11 cellular contexts compared by ENCODE assay signal in the genomic region with DNA sequence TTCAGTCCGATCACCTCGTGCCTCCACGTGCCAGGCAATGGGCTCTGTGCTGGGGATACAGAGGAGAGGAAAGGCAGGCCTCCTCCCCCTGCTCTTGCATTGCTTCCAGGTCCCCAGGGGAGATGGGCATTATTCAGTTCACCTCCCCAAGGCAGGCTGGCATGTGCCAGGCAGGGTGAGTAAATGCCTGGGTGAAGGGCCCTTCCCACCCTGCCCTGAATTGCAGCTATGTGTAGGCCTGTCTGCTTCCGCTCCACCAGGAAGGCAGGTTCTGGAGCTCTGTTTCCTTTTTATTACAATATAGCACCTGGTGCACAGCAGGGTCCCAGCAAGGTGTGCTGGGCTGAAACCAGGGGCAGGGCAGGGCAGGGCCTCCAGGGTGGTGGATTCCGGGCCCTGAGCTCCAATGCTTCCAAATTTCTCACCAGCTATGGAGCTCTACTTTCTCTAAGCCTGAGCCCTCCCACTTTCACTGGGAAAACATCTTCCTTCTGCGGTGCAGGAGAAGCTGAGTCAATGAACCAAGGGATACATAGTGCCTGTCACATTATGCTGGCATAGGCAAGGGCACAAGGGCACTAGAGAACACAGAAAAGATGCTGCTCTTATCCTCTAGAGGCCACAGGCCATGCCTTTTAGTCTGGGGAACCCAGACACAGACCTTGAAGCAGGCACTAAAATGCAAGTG. TPM values are rescaled to one million over a fixed set of nuclear protein-coding genes. Genes with fewer than 3 reads are reported as not detected.
DNase-seq lines count a peak whose midpoint lies in the region; ATAC-seq and TF ChIP-seq lines count a peak whose summit lies in the region.
"Had no signal": no experiment of that assay in that cellular context is flagged by ENCODE, and none has a peak within 500 bp of the region (broad histone marks: within the 10 kb centered on the region; RNA-seq: fewer than 3 reads in every experiment).

No MANE protein-coding gene starts in this region.

- H3K4me1 ChIP-seq in ACC112 (ENCODE audit: control insufficient read depth, insufficient read depth, low read length, unreplicated experiment) (peaks cover 61% of the 10 kb centered on the region), neuronal stem cell (ENCODE audit: control insufficient read depth in 2 of 2, insufficient read depth in 1 of 2, low read depth in 1 of 2, low read length in 2 of 2) (peaks cover 31 to 37% of the 10 kb centered on the region in 2 donors)

- H2AK5ac ChIP-seq in neuronal stem cell (ENCODE audit: low read depth, low read length), result peak overlapping the region; percentile 42

- H3K79me1 ChIP-seq in neuronal stem cell (ENCODE audit: low read depth, low read length), result no peaks in the 10 kb centered on the region

- no peaks in the 10 kb centered on the region for H3K27me3 ChIP-seq in ACC112 (ENCODE audit: insufficient read depth, low read length)
- no peaks in the 10 kb centered on the region for H3K27me3 ChIP-seq in MG63
- H3K27me3 ChIP-seq in dorsolateral prefrontal cortex, result no peaks in the 10 kb centered on the region
- H3K27me3 ChIP-seq in neuronal stem cell (ENCODE audit: control insufficient read depth in 3 of 3, insufficient read depth in 3 of 3, low read depth in 1 of 3, low read length in 3 of 3), result no peaks in the 10 kb centered on the region

- peaks cover 86% of the 10 kb centered on the region for H3K79me2 ChIP-seq in ACC112 (ENCODE audit: control insufficient read depth, insufficient read depth, low read length, unreplicated experiment)

- DNase-seq in MG63 (peak; percentile 30), dorsolateral prefrontal cortex (no peak), neuronal stem cell (ENCODE audit: low spot score) (no peak), D341Med (ENCODE audit: low spot score) (no peak), T-helper 1 cell (no peak)
- DNase-seq in activated CD8-positive, alpha-beta memory T cell treated with anti-CD3 and anti-CD28 coated beads, Interleukin-2, amount 10 ng/mL, durations not matched to agents 7 days and 5 days, result no peak
- DNase-seq: activated B cell treated with CpG ODN at 0.5 μM for 24 hours; CD4-positive, alpha-beta memory T cell had no signal

- H3K9me3 Mint-ChIP-seq in activated CD8-positive, alpha-beta memory T cell treated with anti-CD3 and anti-CD28 coated beads, Interleukin-2, amount 10 ng/mL, durations not matched to agents 7 days and 5 days (ENCODE audit: low read depth), result no peaks in the 10 kb centered on the region
- H3K9me3 Mint-ChIP-seq: activated B cell treated with CpG ODN at 0.5 μM for 24 hours; CD4-positive, alpha-beta memory T cell had no signal

- H3K14ac ChIP-seq in neuronal stem cell (ENCODE audit: low read length), result no peak overlapping the region

- H3K36me3 ChIP-seq in ACC112 (ENCODE audit: insufficient read depth, low read length), result no peaks in the 10 kb centered on the region
- H3K36me3 ChIP-seq in MG63, result no peaks in the 10 kb centered on the region; the same call in 1 of the 2 replicates
- H3K36me3 ChIP-seq in neuronal stem cell (replicated peaks in 1 of 2; ENCODE audit: control insufficient read depth in 2 of 2, insufficient read depth in 2 of 2, low read length in 2 of 2), result no peaks in the 10 kb centered on the region

- H2BK15ac ChIP-seq in neuronal stem cell (ENCODE audit: low read length), result peak overlapping the region; percentile 11

- no peak for TF ChIP-seq CTCF in dorsolateral prefrontal cortex (IDR thresholded peaks at IDR 0.05 in 54 of 56, conservative IDR thresholded peaks at IDR 0.05 in 2 of 56; ENCODE audit: low read depth in 1 of 56, partially characterized antibody in 56 of 56)

- H3K9me3 ChIP-seq in MG63 (no peaks in the 10 kb centered on the region), neuronal stem cell (replicated peaks in 1 of 2; ENCODE audit: control insufficient read depth in 2 of 2, insufficient read depth in 1 of 2, low read depth in 1 of 2, low read length in 2 of 2) (no peaks in the 10 kb centered on the region)

- no peak overlapping the region for H2BK12ac ChIP-seq in neuronal stem cell (ENCODE audit: low read length)

- peaks cover 6% of the 10 kb centered on the region for H3K4me1 Mint-ChIP-seq in activated CD8-positive, alpha-beta memory T cell treated with anti-CD3 and anti-CD28 coated beads, Interleukin-2, amount 10 ng/mL, durations not matched to agents 7 days and 5 days
- H3K4me1 Mint-ChIP-seq: CD4-positive, alpha-beta memory T cell had no signal

- ATAC-seq in activated CD8-positive, alpha-beta memory T cell treated with anti-CD3 and anti-CD28 coated beads, Interleukin-2, amount 10 ng/mL, durations not matched to agents 7 days and 5 days, result no peak
- no peak for ATAC-seq in HG03039 (IDR thresholded peaks at IDR 0.05; ENCODE audit: unreplicated experiment)

- CTCF ChIA-PET in activated CD8-positive, alpha-beta memory T cell treated with anti-CD3 and anti-CD28 coated beads, Interleukin-2, amount 10 ng/mL, durations not matched to agents 7 days and 5 days (lab: Charles Lee), result interaction anchor here (0.7 to 1.5 kb wide), 2 partner anchors 61 to 394 kb away, joined by 4 read pairs; no protein-coding TSS in a partner anchor

- H3K4me3 ChIP-seq in ACC112 (ENCODE audit: low read depth, low read length) (peak overlapping the region; percentile 35; the same call in 1 of the 2 replicates), MG63 (no peak overlapping the region), dorsolateral prefrontal cortex (no peak overlapping the region), neuronal stem cell (ENCODE audit: low read length in 2 of 2) (no peak overlapping the region)

- H4K8ac ChIP-seq in neuronal stem cell (ENCODE audit: low read depth, low read length), result no peak overlapping the region

- peak overlapping the region; percentile 53 for H3K18ac ChIP-seq in neuronal stem cell (ENCODE audit: low read length)

- H2BK5ac ChIP-seq in neuronal stem cell (ENCODE audit: low read length), result no peak overlapping the region

- H3K36me3 Mint-ChIP-seq in activated CD8-positive, alpha-beta memory T cell treated with anti-CD3 and anti-CD28 coated beads, Interleukin-2, amount 10 ng/mL, durations not matched to agents 7 days and 5 days, result no peaks in the 10 kb centered on the region
- H3K36me3 Mint-ChIP-seq: activated naive CD8-positive, alpha-beta T cell; CD4-positive, alpha-beta memory T cell had no signal

- no peaks in the 10 kb centered on the region for H3K27me3 Mint-ChIP-seq in activated CD8-positive, alpha-beta memory T cell treated with anti-CD3 and anti-CD28 coated beads, Interleukin-2, amount 10 ng/mL, durations not matched to agents 7 days and 5 days
- H3K27me3 Mint-ChIP-seq: activated B cell treated with CpG ODN at 0.5 μM for 24 hours; activated naive CD8-positive, alpha-beta T cell; CD4-positive, alpha-beta memory T cell had no signal

- intact Hi-C loops in dorsolateral prefrontal cortex (cut with DNase I), result no loop called here

- H3K27ac Mint-ChIP-seq in activated CD8-positive, alpha-beta memory T cell treated with anti-CD3 and anti-CD28 coated beads, Interleukin-2, amount 10 ng/mL, durations not matched to agents 7 days and 5 days, result no peak overlapping the region
- H3K27ac Mint-ChIP-seq: activated B cell treated with CpG ODN at 0.5 μM for 24 hours; activated naive CD8-positive, alpha-beta T cell had no signal

- no peak overlapping the region for H3K4me2 ChIP-seq in neuronal stem cell (ENCODE audit: insufficient read depth, low read length, poor library complexity, severe bottlenecking)

- H2BK120ac ChIP-seq in neuronal stem cell (ENCODE audit: low read depth, low read length), result peak overlapping the region; percentile 10

- no CpG with 5 or more reads among the region's 6 CpGs for WGBS in neuronal stem cell (ENCODE audit: extremely low coverage in 2 of 2, insufficient read length in 2 of 2, insufficient replicate concordance in 1 of 2), 2 donors

- no peak overlapping the region for H4K91ac ChIP-seq in neuronal stem cell (ENCODE audit: low read depth, low read length, poor library complexity)

- no peak overlapping the region for H3K23ac ChIP-seq in neuronal stem cell (ENCODE audit: low read depth, low read length, poor library complexity)

- no peak overlapping the region for H2AFZ ChIP-seq in ACC112 (ENCODE audit: low read length, unreplicated experiment)
- no peak overlapping the region for H2AFZ ChIP-seq in neuronal stem cell (ENCODE audit: low read length)

- no peak overlapping the region for H3K9ac ChIP-seq in neuronal stem cell (ENCODE audit: low read depth, low read length, poor library complexity)

- H3K27ac ChIP-seq in ACC112 (ENCODE audit: low read depth, low read length), result peak overlapping the region; percentile 99
- H3K27ac ChIP-seq in dorsolateral prefrontal cortex, result peak overlapping the region in 52 of 59 donors; percentile 17 to 94 (median 82)
- H3K27ac ChIP-seq in neuronal stem cell (replicated peaks; ENCODE audit: low read length), result no peak overlapping the region

- no peak overlapping the region for H3K4ac ChIP-seq in neuronal stem cell (ENCODE audit: low read length)

- H3K4me3 Mint-ChIP-seq in activated CD8-positive, alpha-beta memory T cell treated with anti-CD3 and anti-CD28 coated beads, Interleukin-2, amount 10 ng/mL, durations not matched to agents 7 days and 5 days, result no peak overlapping the region
- H3K4me3 Mint-ChIP-seq: activated B cell treated with CpG ODN at 0.5 μM for 24 hours; activated naive CD8-positive, alpha-beta T cell; CD4-positive, alpha-beta memory T cell had no signal

RNA-seq across cellular contexts. Expression of a gene that starts 42.0 kb away (rescaled TPM):
- total RNA-seq in MG63 (2014; rRNA removed; shearing (Covaris generic); ENCODE audit: low replicate concordance), result 6.0 and 20.0 TPM in 2 replicates
- 10 to 100 TPM in 104 of 120 experiments, 1 to 10 TPM in 16; 6.0 to 49.5 (median 17.2) TPM for total RNA-seq in dorsolateral prefrontal cortex
- 2.1 TPM for polyA plus RNA-seq in neuronal stem cell (2013, experiment 1 of 2)
- polyA plus RNA-seq in neuronal stem cell (2013, experiment 2 of 2), result 1.9 TPM
- 1 to 10 TPM in 1 of 2 experiments, under 1 TPM in 1; 0.23 to 1.1 TPM for total RNA-seq in activated CD8-positive, alpha-beta memory T cell treated with anti-CD3 and anti-CD28 coated beads, Interleukin-2, amount 10 ng/mL, durations not matched to agents 7 days and 5 days
